In genomic region chr9:72363226-72363625, GRCh38 we compare ENCODE assay signal across 8 cellular contexts. TPM values are rescaled to one million over a fixed set of nuclear protein-coding genes. Genes with fewer than 3 reads are reported as not detected.
DNase-seq lines count a peak whose midpoint lies in the region; ATAC-seq and TF ChIP-seq lines count a peak whose summit lies in the region.

No MANE protein-coding gene starts in this region.

- peaks cover 61% of the 10 kb centered on the region for H4K20me1 ChIP-seq in IMR-90 (ENCODE audit: insufficient read depth, low read length)

- TF ChIP-seq RAD21 in IMR-90 (IDR thresholded peaks at IDR 0.05; ENCODE audit: low read length) = no peak

- peak overlapping the region; percentile 56; the same call in 1 of the 2 replicates for H4K91ac ChIP-seq in IMR-90 (ENCODE audit: insufficient read depth, low read depth, low read length)

- no peak overlapping the region for H2BK15ac ChIP-seq in IMR-90 (ENCODE audit: low read depth, low read length)

- DNase-seq in AG04450 (ENCODE audit: low read depth, low spot score) = no peak
- no peak for DNase-seq in IMR-90
- peak in 1 of 61 donors; percentile 15 for DNase-seq in caudate nucleus (lab: John Stamatoyannopoulos, UW)
- DNase-seq in iPS-NIHi11 (ENCODE audit: low spot score) = no peak
- no peak for DNase-seq in A172 (ENCODE audit: low spot score)
- DNase-seq in effector CD4-positive, alpha-beta T cell = no peak
- DNase-seq in mucosa of gallbladder (ENCODE audit: low spot score) = no peak

- H3K9ac ChIP-seq in IMR-90 (ENCODE audit: low read depth, low read length) (peak overlapping the region; percentile 100), mucosa of rectum (ENCODE audit: low read depth in 1 of 2, low read length in 2 of 2) (peak overlapping the region; percentile 90 to 100)

- H2BK120ac ChIP-seq in IMR-90 (ENCODE audit: low read depth, low read length) = peak overlapping the region; percentile 48

- CTCF ChIA-PET in AG04450 (lab: Charles Lee) (interaction anchor here (1.1 to 3.9 kb wide), 8 partner anchors 71 to 459 kb away, joined by 3 to 23 read pairs (median 6); no protein-coding TSS in a partner anchor), IMR-90 (lab: Yijun Ruan, JAX) (interaction anchor here (1.0 kb wide), 2 partner anchors 200 to 459 kb away, joined by 3 read pairs; no protein-coding TSS in a partner anchor)

- H3K79me1 ChIP-seq in IMR-90 (ENCODE audit: low read depth in 1 of 2, low read length in 2 of 2) = peaks cover 0 to 15% of the 10 kb centered on the region in 2 experiments; a peak in 2 of 4 replicates

- POLR2A ChIA-PET in AG04450 (lab: Yijun Ruan, JAX) (interaction anchor here (0.6 to 1.6 kb wide), 8 partner anchors 48 to 223 kb away, joined by 3 to 4 read pairs (median 4); no protein-coding TSS in a partner anchor), IMR-90 (lab: Charles Lee; ENCODE audit: unreplicated experiment) (interaction anchor here (0.5 to 4.8 kb wide), 10 partner anchors 21 to 295 kb away, joined by 3 to 27 read pairs (median 4); no protein-coding TSS in a partner anchor)

- peak overlapping the region; percentile 85 for H3K18ac ChIP-seq in IMR-90 (ENCODE audit: low read depth, low read length)

- H3K56ac ChIP-seq in IMR-90 (ENCODE audit: extremely low read depth, insufficient read depth, low read length) = peak overlapping the region; percentile 99

- peak overlapping the region; percentile 67 for H3K4me3 ChIP-seq in AG04450 (ENCODE audit: low read depth, low read length)
- peak overlapping the region; percentile 99 for H3K4me3 ChIP-seq in IMR-90 (ENCODE audit: insufficient read depth, low read depth, low read length)
- H3K4me3 ChIP-seq in mucosa of rectum (ENCODE audit: low read length in 2 of 2) = peak overlapping the region; percentile 74 to 92

- no TSS peak for BruUV-seq in IMR-90 (replicated peaks; lab: Mats Ljungman, UMichigan)

- in situ Hi-C loops in IMR-90 (cut with MboI; ENCODE audit: low sequenced_read_pairs) = loop anchor here (5.0 kb wide), 1 partner anchor 229 kb away; no protein-coding TSS in a partner anchor

- peak overlapping the region in 1 of 2 experiments; percentile 66; a peak in 2 of 4 replicates for H4K8ac ChIP-seq in IMR-90 (ENCODE audit: low read depth in 2 of 2, low read length in 2 of 2)

- peaks cover 17% of the 10 kb centered on the region for H3K36me3 ChIP-seq in IMR-90 (ENCODE audit: control insufficient read depth, insufficient read depth, low read length)
- H3K36me3 ChIP-seq in mucosa of rectum (ENCODE audit: control insufficient read depth in 2 of 2, insufficient read depth in 2 of 2, low read length in 2 of 2) = peaks cover 20 to 22% of the 10 kb centered on the region in 2 donors

- peak overlapping the region; percentile 86 for H4K5ac ChIP-seq in IMR-90 (ENCODE audit: low read depth, low read length)

- H3K27ac ChIP-seq in AG04450 (ENCODE audit: low read depth, low read length) = peak overlapping the region; percentile 40
- peak overlapping the region; percentile 88 for H3K27ac ChIP-seq in IMR-90 (ENCODE audit: insufficient read depth, low read length)
- H3K27ac ChIP-seq in caudate nucleus (ENCODE audit: low read depth, low read length) = peak overlapping the region; percentile 99
- peak overlapping the region; percentile 100 for H3K27ac ChIP-seq in mucosa of rectum (ENCODE audit: low read depth in 2 of 2, low read length in 2 of 2)

- dilution Hi-C loops in IMR-90 (cut with HindIII; ENCODE audit: low sequenced_read_pairs, unreplicated experiment) = no loop called here

- peak overlapping the region; percentile 83 for H2AK5ac ChIP-seq in IMR-90 (ENCODE audit: low read depth, low read length)

- H3K9me3 ChIP-seq in AG04450 (ENCODE audit: control insufficient read depth, insufficient read depth, low read length) (no peaks in the 10 kb centered on the region), IMR-90 (ENCODE audit: control insufficient read depth, insufficient read depth, low read length) (no peaks in the 10 kb centered on the region), mucosa of rectum (ENCODE audit: control insufficient read depth in 2 of 2, low read length in 2 of 2) (no peaks in the 10 kb centered on the region)

- no CpG with 5 or more reads among the region's 2 CpGs for WGBS in IMR-90 (ENCODE audit: extremely low coverage in 2 of 2, insufficient read length in 1 of 2), 2 experiments

- H3K4me1 ChIP-seq in IMR-90 (ENCODE audit: control insufficient read depth, insufficient read depth, low read length) (peaks cover 8% of the 10 kb centered on the region), mucosa of rectum (ENCODE audit: control insufficient read depth in 2 of 2, insufficient read depth in 2 of 2, low read length in 2 of 2) (peaks cover 23 to 29% of the 10 kb centered on the region in 2 donors)

- H2AFZ ChIP-seq in IMR-90 (replicated peaks; ENCODE audit: low read length, poor library complexity) = no peak overlapping the region

- TF ChIP-seq CTCF in AG04450 (IDR thresholded peaks at IDR 0.05; ENCODE audit: low read depth, low read length) = no peak
- TF ChIP-seq CTCF in IMR-90 (conservative IDR thresholded peaks at IDR 0.05; ENCODE audit: low read depth, low read length) = no peak

- peak overlapping the region; percentile 99 for H3K4me2 ChIP-seq in IMR-90 (ENCODE audit: low read depth, low read length)

- H3K27me3 ChIP-seq in AG04450 (ENCODE audit: control insufficient read depth, insufficient read depth, low read length) (no peaks in the 10 kb centered on the region), IMR-90 (ENCODE audit: control insufficient read depth, insufficient read depth, low read length) (no peaks in the 10 kb centered on the region), mucosa of rectum (ENCODE audit: control insufficient read depth in 2 of 2, insufficient read depth in 2 of 2, low read length in 2 of 2) (no peaks in the 10 kb centered on the region)

- ATAC-seq in IMR-90 (ENCODE audit: low read depth) = no peak

- peak overlapping the region; percentile 17; the same call in 1 of the 2 replicates for H2BK20ac ChIP-seq in IMR-90 (ENCODE audit: low read depth, low read length)

- peak overlapping the region; percentile 99 for H2BK5ac ChIP-seq in IMR-90 (ENCODE audit: low read depth, low read length, poor library complexity, severe bottlenecking)

- peak overlapping the region; percentile 88 for H3K23ac ChIP-seq in IMR-90 (ENCODE audit: low read depth, low read length)

- TF ChIP-seq POLR2A in IMR-90 (IDR thresholded peaks at IDR 0.05; ENCODE audit: low read depth, low read length) = no peak; the same call in 1 of the 2 replicates

- H3K14ac ChIP-seq in IMR-90 (replicated peaks; ENCODE audit: low read depth, low read length) = peak overlapping the region; percentile 91

- H3K4ac ChIP-seq in IMR-90 (ENCODE audit: low read depth, low read length) = peak overlapping the region; percentile 74

- intact Hi-C loops in IMR-90 (cut with micrococcal nuclease) = loop anchor here (5.0 kb wide), 1 partner anchor 459 kb away; no protein-coding TSS in a partner anchor

- H3K9me1 ChIP-seq in IMR-90 (ENCODE audit: insufficient read depth, low read length) = no peaks in the 10 kb centered on the region; the same call in 1 of the 2 replicates

- H2AK9ac ChIP-seq in IMR-90 (replicated peaks; ENCODE audit: low read depth, low read length, poor library complexity) = peak overlapping the region; percentile 52

TF ChIP-seq in IMR-90, 13 proteins besides CTCF, POLR2A, EP300 and RAD21:
- TF ChIP-seq RFX5 (IDR thresholded peaks at IDR 0.05; ENCODE audit: low read depth, low read length) (no peak), CHD1 (IDR thresholded peaks at IDR 0.05; ENCODE audit: low read depth, low read length) (peak; percentile 91; the same call in 1 of the 2 replicates)

RNA-seq across cellular contexts. Expression of gene ZFAND5, which starts 1.8 kb away (rescaled TPM):
- polyA plus RNA-seq in AG04450 (2011; rRNA removed) = 195 and 224 TPM in 2 replicates
- 90.0 and 115 TPM in 2 replicates for polyA minus RNA-seq in AG04450 (2011; rRNA and poly(A)+ RNA removed)
- 35.8 and 53.3 TPM in 2 replicates for total RNA-seq in IMR-90 (2012; rRNA removed)
- polyA plus RNA-seq in IMR-90 (2012; rRNA removed) = 79.3 and 85.2 TPM in 2 replicates
- 38.8 and 50.0 TPM in 2 replicates for polyA plus RNA-seq in IMR-90 (2012; cell fraction: cytosol; rRNA removed)
- polyA plus RNA-seq in IMR-90 (2012; cell fraction: nucleus; rRNA removed; ENCODE audit: low replicate concordance) = 60.3 and 312 TPM in 2 replicates
- total RNA-seq in A172 (2014; rRNA removed; shearing (Covaris generic)) = 113 and 135 TPM in 2 replicates
- 189 TPM for total RNA-seq in mucosa of gallbladder

Comparison
In these comparisons a context has a peak if more than half of its experiments do, and no peak if none do; other contexts are left out.
1. H3K27ac ChIP-seq: peak in every context shown above with its lines; median percentile 100 in mucosa of rectum; 99 in caudate nucleus; 88 in IMR-90; 40 in AG04450.